Comparison of ENCODE assay signal across 2 cellular contexts in genomic region chr6:155701342-155701741, GRCh38.
TF ChIP-seq lines count a peak whose summit lies in the region.

No MANE protein-coding gene starts in this region.

TF ChIP-seq in IMR-90, 13 proteins besides CTCF, POLR2A, EP300 and RAD21 (continued from another document):
- TF ChIP-seq RCOR1 (IDR thresholded peaks at IDR 0.05; ENCODE audit: insufficient replicate concordance, low read length) (no peak), SMC3 (IDR thresholded peaks at IDR 0.05; ENCODE audit: low read depth, low read length) (no peak), RFX5 (IDR thresholded peaks at IDR 0.05; ENCODE audit: low read depth, low read length) (no peak), BHLHE40 (IDR thresholded peaks at IDR 0.05; ENCODE audit: low read depth, low read length) (no peak), MAFK (IDR thresholded peaks at IDR 0.05; ENCODE audit: low read depth, low read length) (no peak), CHD1 (IDR thresholded peaks at IDR 0.05; ENCODE audit: low read depth, low read length) (no peak), NFE2L2 (IDR thresholded peaks at IDR 0.05; ENCODE audit: low read depth, low read length) (no peak), FOS (IDR thresholded peaks at IDR 0.05; ENCODE audit: low read depth, low read length) (no peak), ELK1 (IDR thresholded peaks at IDR 0.05; ENCODE audit: borderline replicate concordance, low read depth, low read length) (no peak), USF2 (IDR thresholded peaks at IDR 0.05; ENCODE audit: low read depth, low read length) (no peak)

TF ChIP-seq in WTC11, 78 proteins besides CTCF, POLR2A, EP300 and RAD21 (continued from another document):
- TF ChIP-seq MAX (CRISPR knock-in tag; IDR thresholded peaks at IDR 0.05) (no peak), NR2C2 (CRISPR knock-in tag; IDR thresholded peaks at IDR 0.05) (no peak), RORB (CRISPR knock-in tag; IDR thresholded peaks at IDR 0.05) (no peak), NFYB (CRISPR knock-in tag; conservative IDR thresholded peaks at IDR 0.05; ENCODE audit: low read depth) (no peak), JUN (CRISPR knock-in tag; IDR thresholded peaks at IDR 0.05) (no peak), SOX15 (CRISPR knock-in tag; IDR thresholded peaks at IDR 0.05) (no peak), CDX4 (CRISPR knock-in tag; IDR thresholded peaks at IDR 0.05; ENCODE audit: borderline replicate concordance) (no peak), JAZF1 (CRISPR knock-in tag; IDR thresholded peaks at IDR 0.05) (no peak), ZNF425 (CRISPR knock-in tag; conservative IDR thresholded peaks at IDR 0.05) (no peak)
